Comparison of ENCODE assay signal across 25 cellular contexts in the genomic region with DNA sequence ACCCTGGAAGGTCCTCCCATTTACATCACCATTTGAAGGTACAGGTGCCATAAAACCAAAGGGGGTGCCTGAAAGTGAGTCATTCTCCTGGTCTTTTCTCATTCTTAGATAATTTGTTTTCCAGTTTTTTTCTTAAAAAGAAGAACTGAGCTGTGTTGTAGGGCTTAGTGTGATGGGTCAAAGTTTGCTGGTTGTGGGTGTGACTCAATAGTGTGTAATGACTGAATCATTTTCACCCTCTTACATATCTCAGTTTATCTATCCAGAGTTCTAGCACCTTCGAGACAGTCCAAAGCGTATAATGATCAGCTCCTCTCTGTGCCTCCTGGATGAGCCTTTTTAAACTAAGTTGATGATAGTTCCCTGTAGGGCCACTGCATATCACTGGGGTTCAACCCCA. TPM values are rescaled to one million over a fixed set of nuclear protein-coding genes. Genes with fewer than 3 reads are reported as not detected.
DNase-seq lines count a peak whose midpoint lies in the region; ATAC-seq and TF ChIP-seq lines count a peak whose summit lies in the region.
"Had no signal": no experiment of that assay in that cellular context is flagged by ENCODE, and none has a peak within 500 bp of the region (broad histone marks: within the 10 kb centered on the region; RNA-seq: fewer than 3 reads in every experiment).

No MANE protein-coding gene starts in this region.

- H3K4me1 Mint-ChIP-seq in activated T-helper 17 cell treated with anti-CD3 and anti-CD28 coated beads, Interleukin-2, amount 50 U/mL, for 72 hours, result no peaks in the 10 kb centered on the region
- H3K4me1 Mint-ChIP-seq in naive thymus-derived CD4-positive, alpha-beta T cell, result no peaks in the 10 kb centered on the region
- H3K4me1 Mint-ChIP-seq: CD14-positive monocyte; CD4-positive, alpha-beta memory T cell; CD4-positive, CD25-positive, alpha-beta regulatory T cell; CD8-positive, alpha-beta memory T cell had no signal

- no peaks in the 10 kb centered on the region for H3K36me3 Mint-ChIP-seq in activated T-helper 17 cell treated with anti-CD3 and anti-CD28 coated beads, Interleukin-2, amount 50 U/mL, for 72 hours (ENCODE audit: low read depth)
- peaks cover 0 to 3% (median 0%) of the 10 kb centered on the region in 5 donors for H3K36me3 Mint-ChIP-seq in naive thymus-derived CD4-positive, alpha-beta T cell
- H3K36me3 Mint-ChIP-seq: CD14-positive monocyte; CD4-positive, alpha-beta memory T cell; CD4-positive, CD25-positive, alpha-beta regulatory T cell; CD8-positive, alpha-beta memory T cell had no signal

- CTCF ChIA-PET in naive thymus-derived CD4-positive, alpha-beta T cell (lab: Charles Lee), result no interaction called here

- H3K27me3 ChIP-seq in naive thymus-derived CD4-positive, alpha-beta T cell (ENCODE audit: control insufficient read depth in 2 of 2, insufficient read depth in 2 of 2, low read length in 2 of 2), result no peaks in the 10 kb centered on the region
- H3K27me3 ChIP-seq: BE2C, BLaER1 had no signal

- no peaks in the 10 kb centered on the region for H3K9me3 Mint-ChIP-seq in activated T-helper 17 cell treated with anti-CD3 and anti-CD28 coated beads, Interleukin-2, amount 50 U/mL, for 72 hours
- peaks cover 0 to 40% (median 0%) of the 10 kb centered on the region in 11 donors for H3K9me3 Mint-ChIP-seq in naive thymus-derived CD4-positive, alpha-beta T cell

- TF ChIP-seq CTCF in epithelial cell of esophagus (IDR thresholded peaks at IDR 0.05; ENCODE audit: insufficient read depth, low read depth, low read length, missing control alignments), result no peak

- ATAC-seq in activated T-helper 17 cell treated with anti-CD3 and anti-CD28 coated beads, Interleukin-2, amount 50 U/mL, for 72 hours (replicated peaks), result peak; percentile 49
- no peak for ATAC-seq in naive thymus-derived CD4-positive, alpha-beta T cell
- ATAC-seq: GM12878 had no signal

- no peaks in the 10 kb centered on the region for H3K36me3 ChIP-seq in naive thymus-derived CD4-positive, alpha-beta T cell (ENCODE audit: control insufficient read depth in 2 of 3, insufficient read depth in 3 of 3, low read length in 3 of 3)
- H3K36me3 ChIP-seq: BE2C, BLaER1 had no signal

- no peak overlapping the region for H3K27ac Mint-ChIP-seq in activated T-helper 17 cell treated with anti-CD3 and anti-CD28 coated beads, Interleukin-2, amount 50 U/mL, for 72 hours
- no peak overlapping the region for H3K27ac Mint-ChIP-seq in naive thymus-derived CD4-positive, alpha-beta T cell
- H3K27ac Mint-ChIP-seq: CD14-positive monocyte; CD4-positive, CD25-positive, alpha-beta regulatory T cell; CD8-positive, alpha-beta memory T cell had no signal

- intact Hi-C loops in naive thymus-derived CD4-positive, alpha-beta T cell (cut with micrococcal nuclease), result no loop called here

- H3K9me3 ChIP-seq in naive thymus-derived CD4-positive, alpha-beta T cell (ENCODE audit: control insufficient read depth in 2 of 3, low read length in 3 of 3), result no peaks in the 10 kb centered on the region
- H3K9me3 ChIP-seq: BE2C, BLaER1 had no signal

- no peak overlapping the region for H3K4me3 ChIP-seq in epithelial cell of esophagus (ENCODE audit: low read length)
- H3K4me3 ChIP-seq in naive thymus-derived CD4-positive, alpha-beta T cell (ENCODE audit: low read length), result no peak overlapping the region
- H3K4me3 ChIP-seq: BLaER1, GM12878 had no signal

- POLR2A ChIA-PET in naive thymus-derived CD4-positive, alpha-beta T cell (lab: Charles Lee), result no interaction called here

- H3K27ac ChIP-seq in naive thymus-derived CD4-positive, alpha-beta T cell (ENCODE audit: low read depth, low read length), result no peak overlapping the region
- H3K27ac ChIP-seq: BLaER1 had no signal

- H3K4me1 ChIP-seq in naive thymus-derived CD4-positive, alpha-beta T cell (ENCODE audit: control insufficient read depth in 2 of 2, insufficient read depth in 2 of 2, low read length in 2 of 2), result no peaks in the 10 kb centered on the region
- H3K4me1 ChIP-seq: BE2C, BLaER1 had no signal

- H3K27me3 Mint-ChIP-seq in activated T-helper 17 cell treated with anti-CD3 and anti-CD28 coated beads, Interleukin-2, amount 50 U/mL, for 72 hours, result peaks cover 3% of the 10 kb centered on the region
- peaks cover 0 to 3% (median 0%) of the 10 kb centered on the region in 5 donors for H3K27me3 Mint-ChIP-seq in naive thymus-derived CD4-positive, alpha-beta T cell
- H3K27me3 Mint-ChIP-seq: CD4-positive, CD25-positive, alpha-beta regulatory T cell had no signal

- DNase-seq in LoVo (ENCODE audit: low spot score) (peak; percentile 26), epithelial cell of esophagus (ENCODE audit: low read depth) (peak; percentile 0), SK-N-DZ (ENCODE audit: low spot score) (no peak)
- DNase-seq in naive thymus-derived CD4-positive, alpha-beta T cell, result no peak
- DNase-seq: 8988T; ACHN; BE2C; C1 segment of cervical spinal cord; CD4-positive, alpha-beta memory T cell; CD4-positive, CD25-positive, alpha-beta regulatory T cell; CD8-positive, alpha-beta memory T cell; COR-L47; DMS 273 treated with DMSO at 0.1 percent for 48 hours; DMS153; DMS53; DMS79; DND-41; EL; GDM1 had no signal

- H3K4me3 Mint-ChIP-seq in activated T-helper 17 cell treated with anti-CD3 and anti-CD28 coated beads, Interleukin-2, amount 50 U/mL, for 72 hours, result no peak overlapping the region
- no peak overlapping the region for H3K4me3 Mint-ChIP-seq in naive thymus-derived CD4-positive, alpha-beta T cell
- H3K4me3 Mint-ChIP-seq: CD14-positive monocyte; CD4-positive, alpha-beta memory T cell; CD4-positive, CD25-positive, alpha-beta regulatory T cell; CD8-positive, alpha-beta memory T cell had no signal

RNA-seq across cellular contexts. Expression of a gene that starts 32.6 kb away (rescaled TPM):
- 1 to 10 TPM; 1.1 to 1.9 TPM for total RNA-seq in activated T-helper 17 cell treated with anti-CD3 and anti-CD28 coated beads, Interleukin-2, amount 50 U/mL, for 72 hours
- not detected in 2 replicates for polyA plus RNA-seq in SK-N-DZ (2014; cell fraction: cytosol; rRNA removed)
- not detected in 2 replicates for polyA plus RNA-seq in SK-N-DZ (2014; cell fraction: nucleus; rRNA removed)
- 1 to 10 TPM; 1.1 to 2.8 (median 1.7) TPM for total RNA-seq in naive thymus-derived CD4-positive, alpha-beta T cell
- not detected for polyA plus RNA-seq in naive thymus-derived CD4-positive, alpha-beta T cell
- total RNA-seq: A673; CD4-positive, CD25-positive, alpha-beta regulatory T cell; Daoy; GM12878 had no signal
- polyA plus RNA-seq: CD14-positive monocyte; CD4-positive, alpha-beta memory T cell; CD8-positive, alpha-beta memory T cell; GM12878 had no signal

Comparison
In these comparisons a context has a peak if more than half of its experiments do, and no peak if none do; other contexts are left out.
1. DNase-seq: peak in LoVo (single experiment) and epithelial cell of esophagus (single experiment); none in SK-N-DZ (single experiment) and naive thymus-derived CD4-positive, alpha-beta T cell (0 of 9).